ENCODE assay signal across 8 cellular contexts in the genomic region with DNA sequence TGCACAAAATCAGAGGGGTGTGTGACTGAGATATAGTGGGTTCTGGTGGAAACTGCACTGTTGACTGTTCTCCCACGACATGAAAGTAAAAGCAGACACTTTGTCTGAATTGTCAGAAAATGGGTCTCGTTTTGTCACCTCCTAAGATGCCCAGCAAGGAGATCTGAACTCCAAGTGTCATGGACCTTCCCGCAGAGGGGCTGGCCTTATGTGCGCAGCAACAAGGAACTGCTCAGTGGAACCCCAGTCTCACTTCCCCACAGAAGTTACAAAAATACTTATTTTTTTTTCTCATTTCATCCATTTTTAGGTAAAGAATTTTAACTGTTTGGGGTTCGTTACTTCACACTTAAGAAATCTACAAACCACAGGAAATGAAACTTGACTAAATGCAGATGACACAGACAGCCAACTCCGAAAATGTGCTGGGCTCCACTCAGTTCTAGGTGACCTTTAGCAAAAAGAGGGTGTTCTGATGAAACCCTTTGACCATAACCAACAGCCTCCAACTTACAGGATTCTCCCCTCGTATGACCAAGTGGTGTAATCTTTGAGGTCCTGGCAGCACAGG.
A peak's percentile ranks its signal among the peaks of the same experiment; 100 is the strongest.
DNase-seq lines count a peak whose midpoint lies in the region; ATAC-seq and FAIRE-seq lines count a peak whose summit lies in the region.

No MANE protein-coding gene starts in this region.

- peak overlapping the region; percentile 69 for H3K4me3 Mint-ChIP-seq in T-helper 1 cell treated with Interleukin-12 subunit alpha and Interleukin-12 subunit beta and Interleukin-4 antibody, amounts not matched to agents 30 μg/mL and 1 μg/mL, for 36 hours

- H3K27me3 Mint-ChIP-seq in T-helper 1 cell treated with Interleukin-12 subunit alpha and Interleukin-12 subunit beta and Interleukin-4 antibody, amounts not matched to agents 30 μg/mL and 1 μg/mL, for 36 hours (ENCODE audit: low read depth), result no peaks in the 10 kb centered on the region

- DNase-seq in left ventricle myocardium superior (peak; percentile 36), H4 (ENCODE audit: low spot score) (no peak), kidney glomerular epithelial cell (lab: John Stamatoyannopoulos, UW) (no peak), DMS 273 (lab: John Stamatoyannopoulos, UW; ENCODE audit: unreplicated experiment) (no peak), frontal cortex (ENCODE audit: low spot score in 2 of 2) (no peak)

- no peak for FAIRE-seq in frontal cortex (lab: Jason Lieb, UNC)

- H3K9me3 Mint-ChIP-seq in T-helper 1 cell treated with Interleukin-12 subunit alpha and Interleukin-12 subunit beta and Interleukin-4 antibody, amounts not matched to agents 30 μg/mL and 1 μg/mL, for 36 hours, result peaks cover 37% of the 10 kb centered on the region

- peaks cover 58% of the 10 kb centered on the region for H3K4me1 Mint-ChIP-seq in T-helper 1 cell treated with Interleukin-12 subunit alpha and Interleukin-12 subunit beta and Interleukin-4 antibody, amounts not matched to agents 30 μg/mL and 1 μg/mL, for 36 hours (ENCODE audit: low read depth)

- H3K36me3 Mint-ChIP-seq in T-helper 1 cell treated with Interleukin-12 subunit alpha and Interleukin-12 subunit beta and Interleukin-4 antibody, amounts not matched to agents 30 μg/mL and 1 μg/mL, for 36 hours (ENCODE audit: low read depth), result peaks cover 21% of the 10 kb centered on the region

- H3K27ac Mint-ChIP-seq in T-helper 1 cell treated with Interleukin-12 subunit alpha and Interleukin-12 subunit beta and Interleukin-4 antibody, amounts not matched to agents 30 μg/mL and 1 μg/mL, for 36 hours, result peak overlapping the region; percentile 94

- intact Hi-C loops in left ventricle myocardium superior (cut with micrococcal nuclease), result no loop called here

- ATAC-seq in GM19351 (IDR thresholded peaks at IDR 0.05; ENCODE audit: unreplicated experiment) (peak; percentile 87), HG03095 (IDR thresholded peaks at IDR 0.05; ENCODE audit: unreplicated experiment) (peak; percentile 83), left ventricle myocardium superior (peak; percentile 53)
